Comparison of ENCODE assay signal across 17 cellular contexts in genomic region chr4:54585321-54586000, GRCh38.
DNase-seq lines count a peak whose midpoint lies in the region; ATAC-seq and TF ChIP-seq lines count a peak whose summit lies in the region.
"Had no signal": no experiment of that assay in that cellular context is flagged by ENCODE, and none has a peak within 500 bp of the region (broad histone marks: within the 10 kb centered on the region; RNA-seq: fewer than 3 reads in every experiment).

No MANE protein-coding gene starts in this region.

- no peaks in the 10 kb centered on the region for H3K9me3 ChIP-seq in adipocyte (ENCODE audit: control insufficient read depth, low read length)
- no peaks in the 10 kb centered on the region for H3K9me3 ChIP-seq in left lung
- H3K9me3 ChIP-seq: heart left ventricle, stomach had no signal

- H3K4me3 ChIP-seq in adipocyte (ENCODE audit: low read length) (no peak overlapping the region), fibroblast of the aortic adventitia (ENCODE audit: low read depth, low read length) (no peak overlapping the region), left lung (no peak overlapping the region)
- H3K4me3 ChIP-seq: heart left ventricle, neural progenitor cell, stomach had no signal

- DNase-seq in A172 (ENCODE audit: low spot score) (peak; percentile 72), GM04504 (ENCODE audit: low read depth) (peak; percentile 35), adipocyte (ENCODE audit: low read depth) (peak; percentile 30), fibroblast of the aortic adventitia (ENCODE audit: low read depth) (peak; percentile 2), G401 (ENCODE audit: low spot score) (no peak), left lung (no peak)
- DNase-seq: amniotic stem cell, heart left ventricle, kidney, NCI-H2081 treated with DMSO at 0.1 percent for 48 hours, stomach, SW 1271 had no signal

- H3K27ac ChIP-seq in left lung, result no peak overlapping the region
- H3K27ac ChIP-seq: heart left ventricle, neural progenitor cell had no signal

- intact Hi-C loops in left lung (cut with DNase I), result no loop called here

- ATAC-seq in GM18909 (IDR thresholded peaks at IDR 0.05; ENCODE audit: poor library complexity, unreplicated experiment) (no peak), HG03520 (IDR thresholded peaks at IDR 0.05; ENCODE audit: unreplicated experiment) (no peak), left lung (no peak)
- ATAC-seq: activated T-helper 17 cell treated with anti-CD3 and anti-CD28 coated beads, Interleukin-2, amount 50 U/mL, for 72 hours; heart left ventricle; HepG2 had no signal

- in situ Hi-C loops in G401 (cut with HindIII; ENCODE audit: low sequenced_read_pairs), result no loop called here

- H3K4me1 ChIP-seq in adipocyte (ENCODE audit: control insufficient read depth, insufficient read depth, low read length), result no peaks in the 10 kb centered on the region
- H3K4me1 ChIP-seq in left lung, result no peaks in the 10 kb centered on the region
- H3K4me1 ChIP-seq: heart left ventricle, neural progenitor cell, stomach had no signal

- no peaks in the 10 kb centered on the region for H3K36me3 ChIP-seq in adipocyte (ENCODE audit: control insufficient read depth, insufficient read depth, low read length, severe bottlenecking)
- no peaks in the 10 kb centered on the region for H3K36me3 ChIP-seq in left lung
- H3K36me3 ChIP-seq: heart left ventricle, neural progenitor cell, stomach had no signal

- TF ChIP-seq CTCF in fibroblast of the aortic adventitia (IDR thresholded peaks at IDR 0.05; ENCODE audit: insufficient read depth, low read length) (no peak), left lung (IDR thresholded peaks at IDR 0.05) (no peak)

- H3K27me3 ChIP-seq in adipocyte (replicated peaks; ENCODE audit: control insufficient read depth, insufficient read depth, low read length), result no peaks in the 10 kb centered on the region
- no peaks in the 10 kb centered on the region for H3K27me3 ChIP-seq in left lung
- H3K27me3 ChIP-seq: heart left ventricle, neural progenitor cell, stomach had no signal

- no peak overlapping the region for H3K9ac ChIP-seq in adipocyte (ENCODE audit: low read length)
- H3K9ac ChIP-seq: neural progenitor cell had no signal

Comparison
In these comparisons a context has a peak if more than half of its experiments do, and no peak if none do; other contexts are left out.
1. DNase-seq: peak in A172 (single experiment), GM04504 (single experiment), adipocyte (single experiment) and fibroblast of the aortic adventitia (single experiment); none in G401 (single experiment) and left lung (0 of 2).